ENCODE assay signal across 1 cellular context in genomic region chr1:1926886-1927660, GRCh38.
TF ChIP-seq lines count a peak whose summit lies in the region.

No MANE protein-coding gene starts in this region.

TF ChIP-seq in HepG2, 621 proteins besides CTCF, POLR2A, EP300 and RAD21:
- peak; percentile 96 for TF ChIP-seq ZNF329 (CRISPR knock-in tag; IDR thresholded peaks at IDR 0.05; ENCODE audit: low read depth)
- no peak for TF ChIP-seq ZNF749 (CRISPR knock-in tag; IDR thresholded peaks at IDR 0.05; ENCODE audit: borderline replicate concordance)
